In genomic region chr3:148648685-148649352, GRCh38 we compare ENCODE assay signal across 15 cellular contexts. TPM values are rescaled to one million over a fixed set of nuclear protein-coding genes. Genes with fewer than 3 reads are reported as not detected.
DNase-seq lines count a peak whose midpoint lies in the region; ATAC-seq and TF ChIP-seq lines count a peak whose summit lies in the region.
"Had no signal": no experiment of that assay in that cellular context is flagged by ENCODE, and none has a peak within 500 bp of the region (broad histone marks: within the 10 kb centered on the region; RNA-seq: fewer than 3 reads in every experiment).

No MANE protein-coding gene starts in this region.

- no peak overlapping the region for H3K9ac ChIP-seq in SK-N-SH

- H3K27ac ChIP-seq in SK-N-SH (ENCODE audit: low read depth in 2 of 2, low read length in 1 of 2) = peak overlapping the region; percentile 3 to 55; a peak in 3 of 4 replicates
- H3K27ac ChIP-seq: RWPE1, upper lobe of right lung had no signal

- H3K79me2 ChIP-seq in SK-N-SH (ENCODE audit: insufficient read depth) = no peaks in the 10 kb centered on the region

- no peak for TF ChIP-seq RAD21 in SK-N-SH (IDR thresholded peaks at IDR 0.05; ENCODE audit: low read length)

- DNase-seq in ELR (ENCODE audit: low read depth) (peak; percentile 81), SK-N-SH (no peak), fibroblast of the aortic adventitia (ENCODE audit: low read depth) (peak; percentile 79), skeletal muscle cell (ENCODE audit: low read depth) (peak; percentile 28)
- DNase-seq: CD8-positive, alpha-beta T cell; effector memory CD8-positive, alpha-beta T cell; NCI-H146; NCI-H69; stimulated activated CD4-positive, alpha-beta T cell treated with anti-CD3 and anti-CD28 coated beads, Interleukin-4, amount 100 ng/mL, for 1 hour; upper lobe of right lung had no signal

- H4K20me1 ChIP-seq in SK-N-SH (ENCODE audit: insufficient read depth) = no peaks in the 10 kb centered on the region

- peak in 1 of 2 experiments; percentile 59; a peak in 2 of 4 replicates for TF ChIP-seq EP300 in SK-N-SH (IDR thresholded peaks at IDR 0.05; ENCODE audit: borderline replicate concordance in 1 of 2, low read depth in 1 of 2, low read length in 1 of 2)

- WGBS in SK-N-SH (ENCODE audit: low lambda C conversion rate) = 28% methylated on average over 3 of the region's 3 CpGs

- peak; percentile 11; the same call in 1 of the 2 replicates for TF ChIP-seq CTCF in SK-N-SH (IDR thresholded peaks at IDR 0.05)
- no peak for TF ChIP-seq CTCF in fibroblast of the aortic adventitia (IDR thresholded peaks at IDR 0.05; ENCODE audit: insufficient read depth, low read length)

- H2AFZ ChIP-seq in SK-N-SH (ENCODE audit: low read depth) = no peak overlapping the region

- no peaks in the 10 kb centered on the region for H3K9me2 ChIP-seq in SK-N-SH

- peaks cover 0 to 5% of the 10 kb centered on the region in 2 experiments; a peak in 2 of 4 replicates for H3K4me1 ChIP-seq in SK-N-SH (ENCODE audit: control insufficient read depth in 1 of 2, insufficient read depth in 2 of 2, low read depth in 1 of 2, low read length in 1 of 2)
- H3K4me1 ChIP-seq: upper lobe of right lung had no signal

- CTCF ChIA-PET in SK-N-SH (lab: Yijun Ruan, JAX) = interaction anchor here (1.4 kb wide), 1 partner anchor 13 kb away, joined by 4 read pairs; no protein-coding TSS in a partner anchor

- POLR2A ChIA-PET in SK-N-SH (lab: Yijun Ruan, JAX) = no interaction called here

- peaks cover 19% of the 10 kb centered on the region for H3F3A ChIP-seq in SK-N-SH (replicated peaks; ENCODE audit: insufficient read depth)

- no peak overlapping the region for H3K4me2 ChIP-seq in SK-N-SH

- H3K36me3 ChIP-seq in SK-N-SH (replicated peaks in 1 of 2; ENCODE audit: control insufficient read depth in 1 of 2, insufficient read depth in 2 of 2, low read length in 1 of 2) = no peaks in the 10 kb centered on the region
- H3K36me3 ChIP-seq: upper lobe of right lung had no signal

- H3K27me3 ChIP-seq in SK-N-SH (ENCODE audit: insufficient read depth) = no peaks in the 10 kb centered on the region
- H3K27me3 ChIP-seq: upper lobe of right lung had no signal

- ATAC-seq in GM21619 (IDR thresholded peaks at IDR 0.05; ENCODE audit: unreplicated experiment) = no peak
- no peak for ATAC-seq in GM18858 (IDR thresholded peaks at IDR 0.05; ENCODE audit: unreplicated experiment)
- ATAC-seq in GM19324 (IDR thresholded peaks at IDR 0.05; ENCODE audit: low FRiP score, unreplicated experiment) = no peak
- ATAC-seq in GM21723 (IDR thresholded peaks at IDR 0.05; ENCODE audit: unreplicated experiment) = no peak
- ATAC-seq: CD8-positive, alpha-beta T cell; effector memory CD8-positive, alpha-beta T cell; upper lobe of right lung had no signal

- H3K9me3 ChIP-seq in SK-N-SH = no peaks in the 10 kb centered on the region
- H3K9me3 ChIP-seq: upper lobe of right lung had no signal

- no peak overlapping the region for H3K4me3 ChIP-seq in SK-N-SH (ENCODE audit: low read depth in 2 of 2, low read length in 1 of 2)
- H3K4me3 ChIP-seq in fibroblast of the aortic adventitia (ENCODE audit: low read depth, low read length) = no peak overlapping the region
- H3K4me3 ChIP-seq in skeletal muscle cell (ENCODE audit: low read depth, low read length) = no peak overlapping the region
- H3K4me3 ChIP-seq: upper lobe of right lung had no signal

TF ChIP-seq in SK-N-SH, 30 proteins besides CTCF, POLR2A, EP300 and RAD21 (continues in another document):
- TF ChIP-seq GABPA (IDR thresholded peaks at IDR 0.05; ENCODE audit: low read depth) (no peak), RCOR1 (IDR thresholded peaks at IDR 0.05; ENCODE audit: low read length) (no peak), NRF1 (IDR thresholded peaks at IDR 0.05; ENCODE audit: low read depth, low read length) (no peak), USF1 (IDR thresholded peaks at IDR 0.05; ENCODE audit: borderline replicate concordance, low read depth) (no peak), GATA2 (CRISPR knock-in tag; IDR thresholded peaks at IDR 0.05) (no peak), TAF1 (IDR thresholded peaks at IDR 0.05; ENCODE audit: borderline replicate concordance, low read depth, low read length) (no peak), POLR2AphosphoS5 (IDR thresholded peaks at IDR 0.05; ENCODE audit: low read depth, low read length) (no peak), SMC3 (IDR thresholded peaks at IDR 0.05; ENCODE audit: low read depth, low read length) (no peak), PBX3 (IDR thresholded peaks at IDR 0.05) (peak; percentile 21; the same call in 1 of the 2 replicates), FOSL2 (IDR thresholded peaks at IDR 0.05; ENCODE audit: borderline replicate concordance, low read depth) (peak; percentile 86), MEF2A (IDR thresholded peaks at IDR 0.05; ENCODE audit: borderline replicate concordance, low read depth) (no peak), FOXM1 (IDR thresholded peaks at IDR 0.05; ENCODE audit: low read depth) (no peak), NFIC (IDR thresholded peaks at IDR 0.05; ENCODE audit: borderline replicate concordance) (peak; percentile 64), TEAD4 (IDR thresholded peaks at IDR 0.05; ENCODE audit: borderline replicate concordance, insufficient read depth) (peak; percentile 50; the same call in 1 of the 2 replicates), REST (IDR thresholded peaks at IDR 0.05; ENCODE audit: low read depth, low read length) (no peak), MAX (IDR thresholded peaks at IDR 0.05; ENCODE audit: low read depth) (no peak), USF2 (IDR thresholded peaks at IDR 0.05; ENCODE audit: borderline replicate concordance, low read depth, low read length) (no peak), JUND (IDR thresholded peaks at IDR 0.05) (peak; percentile 81), TCF12 (IDR thresholded peaks at IDR 0.05) (peak; percentile 54)

RNA-seq across cellular contexts. Expression of gene AGTR1, which starts 48.9 kb away (rescaled TPM):
- polyA plus RNA-seq in SK-N-SH (2012; rRNA removed) = 0.15 and 0.32 TPM in 2 replicates
- polyA plus RNA-seq in SK-N-SH (2012; cell fraction: cytosol; rRNA removed) = 0.25 and 0.28 TPM in 2 replicates
- 0.14 and 0.35 TPM in 2 replicates for polyA plus RNA-seq in SK-N-SH (2012; cell fraction: nucleus; rRNA removed)
- total RNA-seq in fibroblast of the aortic adventitia (ENCODE audit: low replicate concordance) = 2.4 and 3.2 TPM in 2 replicates
- total RNA-seq: CD8-positive, alpha-beta T cell had no signal
